ENCODE assay signal across 8 cellular contexts in the genomic region with DNA sequence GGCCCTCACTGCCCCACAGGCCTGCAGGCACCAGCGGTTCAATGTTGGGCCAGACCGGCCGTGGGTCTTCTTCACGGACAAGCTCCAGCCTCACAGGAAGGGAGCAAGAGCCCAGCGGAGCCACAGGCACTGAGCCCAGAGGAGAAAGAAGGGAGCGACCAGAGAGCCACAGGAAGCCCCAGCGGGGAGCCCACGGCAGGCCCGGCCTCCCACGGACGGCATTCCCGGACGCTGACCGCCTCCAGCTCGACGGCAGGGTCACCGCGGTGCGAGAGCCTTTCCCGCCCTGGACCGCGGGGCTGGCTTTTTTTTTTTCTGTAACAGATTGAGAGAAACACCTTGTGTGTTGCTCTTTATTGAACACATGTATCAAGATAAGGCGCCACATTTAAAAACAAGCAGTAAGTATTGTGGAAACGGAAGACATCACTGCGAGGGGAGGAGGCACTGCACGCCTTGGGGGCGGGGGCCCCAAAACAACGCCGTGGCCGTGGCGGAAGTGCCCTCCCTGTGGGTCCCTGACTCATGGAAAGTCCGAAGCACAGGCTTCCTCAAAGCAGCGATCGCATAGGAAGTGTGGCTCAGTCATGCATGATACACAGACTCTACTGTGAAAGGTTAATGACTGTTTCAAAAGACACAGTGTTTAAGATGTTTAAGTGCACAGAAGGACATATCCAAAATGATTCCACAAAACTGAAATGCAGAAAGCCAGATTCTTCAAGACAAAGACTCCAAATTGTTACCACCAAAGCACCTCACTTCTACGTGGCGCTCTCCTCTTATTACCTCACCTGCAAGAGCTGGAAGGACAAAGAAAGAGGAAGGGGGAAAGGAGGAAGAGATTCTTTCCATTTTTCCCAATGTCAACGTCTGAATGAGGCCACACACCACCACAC. TPM values are rescaled to one million over a fixed set of nuclear protein-coding genes. Genes with fewer than 3 reads are reported as not detected.
DNase-seq lines count a peak whose midpoint lies in the region; ATAC-seq lines count a peak whose summit lies in the region.

No MANE protein-coding gene starts in this region.

- WGBS in HUES64 = 69% methylated on average over 37 of the region's 37 CpGs

- no peaks in the 10 kb centered on the region for H3K9me3 ChIP-seq in CD8-positive, alpha-beta memory T cell (ENCODE audit: low read length)
- H3K9me3 ChIP-seq in HUES64 (ENCODE audit: insufficient read depth, low read depth, low read length) = no peaks in the 10 kb centered on the region
- H3K9me3 ChIP-seq in muscle layer of colon (ENCODE audit: low read length) = no peaks in the 10 kb centered on the region

- peaks cover 67 to 80% (median 74%) of the 10 kb centered on the region in 3 donors for H3K4me1 Mint-ChIP-seq in CD8-positive, alpha-beta memory T cell
- H3K4me1 Mint-ChIP-seq in activated CD4-positive, alpha-beta T cell treated with anti-CD3 and anti-CD28 coated beads, Interleukin-2, amount 10 ng/mL, durations not matched to agents 24 days and 14 days = peaks cover 63% of the 10 kb centered on the region

- H3K9ac ChIP-seq in HUES64 (ENCODE audit: low read depth, low read length) (0 out of 2 replicates have a peak overlapping the region, but pooled peaks have one; percentile 7), muscle layer of colon (ENCODE audit: low read length) (no peak overlapping the region)

- H3K36me3 Mint-ChIP-seq in CD8-positive, alpha-beta memory T cell = peaks cover 13 to 61% (median 14%) of the 10 kb centered on the region in 3 donors
- H3K36me3 Mint-ChIP-seq in activated CD4-positive, alpha-beta T cell treated with anti-CD3 and anti-CD28 coated beads, Interleukin-2, amount 10 ng/mL, durations not matched to agents 24 days and 14 days (ENCODE audit: low read depth) = peaks cover 37% of the 10 kb centered on the region

- H3K9me3 Mint-ChIP-seq in CD8-positive, alpha-beta memory T cell = no peaks in the 10 kb centered on the region
- peaks cover 4% of the 10 kb centered on the region for H3K9me3 Mint-ChIP-seq in activated CD4-positive, alpha-beta T cell treated with anti-CD3 and anti-CD28 coated beads, Interleukin-2, amount 10 ng/mL, durations not matched to agents 24 days and 14 days

- peak; percentile 59 for ATAC-seq in GM21526 (IDR thresholded peaks at IDR 0.05; ENCODE audit: low FRiP score, unreplicated experiment)

- H3K36me3 ChIP-seq in CD8-positive, alpha-beta memory T cell (ENCODE audit: insufficient read depth, low read length) = peaks cover 11% of the 10 kb centered on the region
- H3K36me3 ChIP-seq in HUES64 (ENCODE audit: insufficient read depth, low read length) = no peaks in the 10 kb centered on the region
- H3K36me3 ChIP-seq in muscle layer of colon (ENCODE audit: insufficient read depth, low read length) = no peaks in the 10 kb centered on the region

- H3K27ac ChIP-seq in CD8-positive, alpha-beta memory T cell (ENCODE audit: low read depth, low read length) = peak overlapping the region; percentile 85
- no peak overlapping the region for H3K27ac ChIP-seq in HUES64 (ENCODE audit: low read depth, low read length)
- H3K27ac ChIP-seq in muscle layer of colon (ENCODE audit: low read depth, low read length) = peak overlapping the region; percentile 45

- H3K4me3 ChIP-seq in CD8-positive, alpha-beta memory T cell (ENCODE audit: low read length) = peak overlapping the region; percentile 89
- no peak overlapping the region for H3K4me3 ChIP-seq in HUES64 (ENCODE audit: low read length)
- peak overlapping the region in 1 of 2 donors; percentile 38 for H3K4me3 ChIP-seq in muscle layer of colon (ENCODE audit: low read depth in 1 of 2, low read length in 2 of 2)

- CTCF ChIA-PET in CD8-positive, alpha-beta memory T cell (lab: Charles Lee) = interaction anchor here (0.9 to 9.0 kb wide), 4 partner anchors 14 to 33 kb away, joined by 3 to 60 read pairs (median 3); no protein-coding TSS in a partner anchor

- peaks cover 0 to 4% of the 10 kb centered on the region in 2 donors for H3K27me3 Mint-ChIP-seq in CD8-positive, alpha-beta memory T cell
- peaks cover 2% of the 10 kb centered on the region for H3K27me3 Mint-ChIP-seq in activated CD4-positive, alpha-beta T cell treated with anti-CD3 and anti-CD28 coated beads, Interleukin-2, amount 10 ng/mL, durations not matched to agents 24 days and 14 days

- peak overlapping the region; percentile 100 for H3K4me3 Mint-ChIP-seq in CD8-positive, alpha-beta memory T cell
- peak overlapping the region; percentile 99 for H3K4me3 Mint-ChIP-seq in activated CD4-positive, alpha-beta T cell treated with anti-CD3 and anti-CD28 coated beads, Interleukin-2, amount 10 ng/mL, durations not matched to agents 24 days and 14 days

- peak; percentile 79 to 95 (median 82) for DNase-seq in CD8-positive, alpha-beta memory T cell
- DNase-seq in activated CD4-positive, alpha-beta T cell treated with anti-CD3 and anti-CD28 coated beads, Interleukin-2, amount 10 ng/mL, durations not matched to agents 24 days and 14 days = peak; percentile 96
- DNase-seq in effector CD4-positive, alpha-beta T cell = peak; percentile 86
- DNase-seq in stimulated activated CD8-positive, alpha-beta memory T cell treated with anti-CD3 and anti-CD28 coated beads, Interleukin-7, amount 100 ng/mL, for 48 hours (ENCODE audit: extremely low read depth in 1 of 2, low read depth in 1 of 2) = peak; percentile 86 to 91
- DNase-seq in NCI-H2107 (lab: John Stamatoyannopoulos, UW) = no peak

- H3K4me1 ChIP-seq in CD8-positive, alpha-beta memory T cell (ENCODE audit: insufficient read depth, low read length) = peaks cover 66% of the 10 kb centered on the region
- H3K4me1 ChIP-seq in HUES64 (ENCODE audit: insufficient read depth, low read length) = peaks cover 35% of the 10 kb centered on the region
- peaks cover 32% of the 10 kb centered on the region for H3K4me1 ChIP-seq in muscle layer of colon (ENCODE audit: insufficient read depth, low read length)

- H3K27me3 ChIP-seq in CD8-positive, alpha-beta memory T cell (ENCODE audit: insufficient read depth, low read length, poor library complexity, severe bottlenecking) = no peaks in the 10 kb centered on the region
- peaks cover 18% of the 10 kb centered on the region for H3K27me3 ChIP-seq in HUES64 (ENCODE audit: insufficient read depth, low read length)
- no peaks in the 10 kb centered on the region for H3K27me3 ChIP-seq in muscle layer of colon (ENCODE audit: control insufficient read depth in 1 of 2, insufficient read depth in 2 of 2, low read length in 2 of 2)

- intact Hi-C loops in activated CD4-positive, alpha-beta T cell treated with anti-CD3 and anti-CD28 coated beads, Interleukin-2, amount 10 ng/mL, durations not matched to agents 24 days and 14 days (cut with micrococcal nuclease) = loop anchor here (2.0 kb wide), 2 partner anchors 14 to 106 kb away; partner anchors contain the start of gene CDC16

- peak overlapping the region; percentile 80 to 99 (median 98) for H3K27ac Mint-ChIP-seq in CD8-positive, alpha-beta memory T cell
- H3K27ac Mint-ChIP-seq in activated CD4-positive, alpha-beta T cell treated with anti-CD3 and anti-CD28 coated beads, Interleukin-2, amount 10 ng/mL, durations not matched to agents 24 days and 14 days = peak overlapping the region; percentile 89

- POLR2A ChIA-PET in CD8-positive, alpha-beta memory T cell (lab: Charles Lee) = interaction anchor here (0.7 to 2.6 kb wide), 6 partner anchors 12 to 63 kb away, joined by 3 to 25 read pairs (median 4); no protein-coding TSS in a partner anchor

RNA-seq across cellular contexts. Expression of gene RASA3, which starts 3.5 kb away (rescaled TPM):
- 10 to 100 TPM; 26.4 to 27.1 TPM for total RNA-seq in CD8-positive, alpha-beta memory T cell
- 123 TPM for polyA plus RNA-seq in CD8-positive, alpha-beta memory T cell
- polyA plus RNA-seq in HUES64 (2013, experiment 1 of 2) = 12.3 TPM
- polyA plus RNA-seq in HUES64 (2013, experiment 2 of 2) = 15.0 TPM
- 15.9 TPM in 2 replicates for total RNA-seq in activated CD4-positive, alpha-beta T cell treated with anti-CD3 and anti-CD28 coated beads, Interleukin-2, amount 10 ng/mL, durations not matched to agents 24 days and 14 days

RNA-seq across cellular contexts. Expression of gene CFAP97D2, which starts 50.2 kb away (rescaled TPM):
- not detected for total RNA-seq in CD8-positive, alpha-beta memory T cell
- polyA plus RNA-seq in CD8-positive, alpha-beta memory T cell = 0.31 TPM
- not detected for polyA plus RNA-seq in HUES64 (2013, experiment 1 of 2)
- polyA plus RNA-seq in HUES64 (2013, experiment 2 of 2) = not detected
- total RNA-seq in activated CD4-positive, alpha-beta T cell treated with anti-CD3 and anti-CD28 coated beads, Interleukin-2, amount 10 ng/mL, durations not matched to agents 24 days and 14 days = not detected in 2 replicates
